Comparison of ENCODE assay signal across 24 cellular contexts in the genomic region with DNA sequence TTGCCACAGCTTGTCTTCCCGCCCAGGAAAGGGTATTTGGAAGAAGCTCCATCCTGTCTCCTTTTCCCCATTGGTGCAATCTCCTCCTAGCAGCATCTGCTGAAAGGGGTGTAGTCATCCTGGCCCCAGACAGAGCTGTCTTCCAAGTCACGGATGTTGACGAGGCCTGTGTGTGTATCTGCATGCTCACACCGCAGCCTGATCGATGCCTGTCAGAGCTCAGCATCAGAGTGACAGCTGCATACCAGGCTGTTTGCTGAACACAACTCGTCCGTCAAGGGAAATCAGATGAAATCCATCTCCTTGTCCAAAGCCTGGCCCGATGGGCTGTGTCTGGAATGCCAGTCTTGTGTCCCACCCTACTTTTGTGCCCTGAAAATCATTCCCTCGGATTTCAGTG.
"Had no signal": no experiment of that assay in that cellular context is flagged by ENCODE, and none has a peak within 500 bp of the region (broad histone marks: within the 10 kb centered on the region; RNA-seq: fewer than 3 reads in every experiment).

No MANE protein-coding gene starts in this region.

- H3K79me2 ChIP-seq: hepatocyte had no signal

- H3K4me3 ChIP-seq: colonic mucosa, dorsolateral prefrontal cortex, hepatocyte, lower lobe of right lung, pancreas, thyroid gland had no signal

- H3K27ac Mint-ChIP-seq: activated CD4-positive, alpha-beta memory T cell treated with anti-CD3 and anti-CD28 coated beads for 36 hours; activated naive CD4-positive, alpha-beta T cell treated with anti-CD3 and anti-CD28 coated beads, Interleukin-2, amount 10 ng/mL, durations not matched to agents 7 days and 5 days; activated T-cell treated with anti-CD3 and anti-CD28 coated beads, Interleukin-2, amount 50 U/mL, for 72 hours; immature natural killer cell; stimulated activated naive CD8-positive, alpha-beta T cell treated with anti-CD3 and anti-CD28 coated beads, Interleukin-15, Interleukin-2, amounts not matched to agents 100 ng/mL and 50 ng/mL, for 24 hours had no signal

- ATAC-seq: activated T-cell treated with anti-CD3 and anti-CD28 coated beads, Interleukin-2, amount 50 U/mL, for 72 hours; effector memory CD8-positive, alpha-beta T cell; esophagus mucosa; left lobe of liver; right cardiac atrium had no signal

- H3K9me3 Mint-ChIP-seq: activated CD4-positive, alpha-beta memory T cell treated with anti-CD3 and anti-CD28 coated beads for 36 hours; activated naive CD4-positive, alpha-beta T cell treated with anti-CD3 and anti-CD28 coated beads, Interleukin-2, amount 10 ng/mL, durations not matched to agents 7 days and 5 days; activated T-cell treated with anti-CD3 and anti-CD28 coated beads, Interleukin-2, amount 50 U/mL, for 72 hours; effector memory CD8-positive, alpha-beta T cell; immature natural killer cell; naive thymus-derived CD8-positive, alpha-beta T cell; stimulated activated naive CD8-positive, alpha-beta T cell treated with anti-CD3 and anti-CD28 coated beads, Interleukin-15, Interleukin-2, amounts not matched to agents 100 ng/mL and 50 ng/mL, for 24 hours had no signal

- H3K4me1 ChIP-seq: pancreas, thyroid gland had no signal

- H3K27me3 Mint-ChIP-seq: activated CD4-positive, alpha-beta memory T cell treated with anti-CD3 and anti-CD28 coated beads for 36 hours; activated naive CD4-positive, alpha-beta T cell treated with anti-CD3 and anti-CD28 coated beads, Interleukin-2, amount 10 ng/mL, durations not matched to agents 7 days and 5 days; effector memory CD8-positive, alpha-beta T cell; naive thymus-derived CD8-positive, alpha-beta T cell; stimulated activated naive CD8-positive, alpha-beta T cell treated with anti-CD3 and anti-CD28 coated beads, Interleukin-15, Interleukin-2, amounts not matched to agents 100 ng/mL and 50 ng/mL, for 24 hours had no signal

- H3K4me2 ChIP-seq: hepatocyte had no signal

- H3K36me3 Mint-ChIP-seq: naive thymus-derived CD8-positive, alpha-beta T cell had no signal

- DNase-seq: activated CD4-positive, alpha-beta memory T cell treated with anti-CD3 and anti-CD28 coated beads for 36 hours; activated CD4-positive, alpha-beta T cell treated with anti-CD3 and anti-CD28 coated beads for 48 hours; activated CD4-positive, CD25-positive, alpha-beta regulatory T cell; activated effector memory CD4-positive, alpha-beta T cell treated with anti-CD3 and anti-CD28 coated beads, Interleukin-2, amount 50 U/mL, for 16 hours; activated naive CD4-positive, alpha-beta T cell treated with anti-CD3 and anti-CD28 coated beads, Interleukin-2, amount 10 ng/mL, durations not matched to agents 7 days and 5 days; activated T-cell treated with anti-CD3 and anti-CD28 coated beads, Interleukin-2, amount 50 U/mL, for 72 hours; colonic mucosa; dorsolateral prefrontal cortex; effector memory CD8-positive, alpha-beta T cell; foreskin melanocyte; immature natural killer cell; lower lobe of right lung; pancreas; right cardiac atrium; stimulated activated CD4-positive, alpha-beta T cell treated with anti-CD3 and anti-CD28 coated beads, Interleukin-12 subunit alpha, Interleukin-12 subunit beta, amount 100 ng/mL, for 4 hours; stimulated activated CD4-positive, alpha-beta T cell treated with anti-CD3 and anti-CD28 coated beads, Interleukin-4, amount 100 ng/mL, for 4 hours; T-helper 9 cell; thyroid gland had no signal

- H3K9me3 ChIP-seq: colonic mucosa, lower lobe of right lung, pancreas, thyroid gland had no signal

- H3K27ac ChIP-seq: colonic mucosa, dorsolateral prefrontal cortex, hepatocyte, lower lobe of right lung, pancreas, thyroid gland had no signal

- H3K27me3 ChIP-seq: colonic mucosa, dorsolateral prefrontal cortex, hepatocyte, pancreas, thyroid gland had no signal

- H3K4me3 Mint-ChIP-seq: activated CD4-positive, alpha-beta memory T cell treated with anti-CD3 and anti-CD28 coated beads for 36 hours; activated naive CD4-positive, alpha-beta T cell treated with anti-CD3 and anti-CD28 coated beads, Interleukin-2, amount 10 ng/mL, durations not matched to agents 7 days and 5 days; activated T-cell treated with anti-CD3 and anti-CD28 coated beads, Interleukin-2, amount 50 U/mL, for 72 hours; effector memory CD8-positive, alpha-beta T cell; immature natural killer cell; stimulated activated naive CD8-positive, alpha-beta T cell treated with anti-CD3 and anti-CD28 coated beads, Interleukin-15, Interleukin-2, amounts not matched to agents 100 ng/mL and 50 ng/mL, for 24 hours had no signal

- FAIRE-seq: bronchial epithelial cell, pancreas had no signal

- H2AFZ ChIP-seq: hepatocyte had no signal

- H3K36me3 ChIP-seq: colonic mucosa, lower lobe of right lung, pancreas, thyroid gland had no signal
